Comparison of ENCODE assay signal across 13 cellular contexts in genomic region chr14:92459479-92460421, GRCh38. TPM values are rescaled to one million over a fixed set of nuclear protein-coding genes. Genes with fewer than 3 reads are reported as not detected.
DNase-seq lines count a peak whose midpoint lies in the region; ATAC-seq and TF ChIP-seq lines count a peak whose summit lies in the region.
"Had no signal": no experiment of that assay in that cellular context is flagged by ENCODE, and none has a peak within 500 bp of the region (broad histone marks: within the 10 kb centered on the region; RNA-seq: fewer than 3 reads in every experiment).

No MANE protein-coding gene starts in this region.

- H3K4me3 ChIP-seq in GM12875 (ENCODE audit: low read depth, low read length): no peak overlapping the region
- no peak overlapping the region for H3K4me3 ChIP-seq in WERI-Rb-1 (ENCODE audit: low read depth, low read length)
- H3K4me3 ChIP-seq in right atrium auricular region: no peak overlapping the region

- H3K27me3 ChIP-seq in WERI-Rb-1 (ENCODE audit: insufficient read depth, low read depth, severe bottlenecking): no peaks in the 10 kb centered on the region
- no peaks in the 10 kb centered on the region for H3K27me3 ChIP-seq in right atrium auricular region

- no peaks in the 10 kb centered on the region for H3K36me3 ChIP-seq in WERI-Rb-1
- no peaks in the 10 kb centered on the region for H3K36me3 ChIP-seq in right atrium auricular region

- H3K27ac ChIP-seq in WERI-Rb-1 (no peak overlapping the region), right atrium auricular region (peak overlapping the region; percentile 58 to 63)

- H3K4me1 ChIP-seq in right atrium auricular region: peaks cover 0 to 20% of the 10 kb centered on the region in 2 donors

- TF ChIP-seq CTCF in GM12875 (IDR thresholded peaks at IDR 0.05; ENCODE audit: borderline replicate concordance, insufficient read depth, low read depth, low read length): peak; percentile 43; the same call in 1 of the 2 replicates
- peak; percentile 54 for TF ChIP-seq CTCF in WERI-Rb-1 (IDR thresholded peaks at IDR 0.05; ENCODE audit: low read depth, low read length)
- TF ChIP-seq CTCF in right atrium auricular region (IDR thresholded peaks at IDR 0.05): peak in 1 of 2 donors; percentile 37

- no peak for ATAC-seq in HG02884 (IDR thresholded peaks at IDR 0.05; ENCODE audit: unreplicated experiment)
- ATAC-seq: activated naive CD8-positive, alpha-beta T cell treated with anti-CD3 and anti-CD28 coated beads, Interleukin-2, amount 50 U/mL, for 24 hours had no signal

- DNase-seq in WERI-Rb-1 (no peak), right atrium auricular region (ENCODE audit: low spot score) (peak; percentile 57), pulmonary artery endothelial cell (ENCODE audit: low read depth, low spot score) (peak; percentile 47), hepatic stellate cell (ENCODE audit: low spot score) (no peak), NCI-H1694 treated with DMSO at 0.1 percent for 48 hours (lab: John Stamatoyannopoulos, UW) (no peak)
- DNase-seq: activated CD4-positive, alpha-beta T cell treated with anti-CD3 and anti-CD28 coated beads for 4 hours; activated naive CD8-positive, alpha-beta T cell treated with anti-CD3 and anti-CD28 coated beads, Interleukin-2, amount 50 U/mL, for 24 hours; left cardiac atrium; NCI-H2227 treated with DMSO at 0.1 percent for 48 hours; retina; SIG-M5 had no signal

- H3K9me3 ChIP-seq in WERI-Rb-1 (ENCODE audit: severe bottlenecking) (no peaks in the 10 kb centered on the region), right atrium auricular region (no peaks in the 10 kb centered on the region)

RNA-seq across cellular contexts. Expression of gene RIN3, which starts 53.8 kb away (rescaled TPM):
- total RNA-seq in right atrium auricular region (10 to 100 TPM in 1 of 2 donors, 1 to 10 TPM in 1; 6.6 to 11.8 TPM), pulmonary artery endothelial cell (2.7 and 3.0 TPM in 2 replicates)

Comparison
In these comparisons a context has a peak if more than half of its experiments do, and no peak if none do; other contexts are left out.
1. DNase-seq: peak in right atrium auricular region (single experiment) and pulmonary artery endothelial cell (single experiment); none in WERI-Rb-1 (single experiment), hepatic stellate cell (single experiment) and NCI-H1694 treated with DMSO at 0.1 percent for 48 hours (single experiment).